In genomic region chr22:23261900-23262450, GRCh38 we compare ENCODE assay signal across 31 cellular contexts.
"Had no signal": no experiment of that assay in that cellular context is flagged by ENCODE, and none has a peak within 500 bp of the region (broad histone marks: within the 10 kb centered on the region; RNA-seq: fewer than 3 reads in every experiment).

No MANE protein-coding gene starts in this region.

- H3K9me3 Mint-ChIP-seq: activated CD4-positive, alpha-beta memory T cell treated with anti-CD3 and anti-CD28 coated beads for 36 hours; activated CD4-positive, alpha-beta T cell treated with anti-CD3 and anti-CD28 coated beads, Interleukin-2, amount 10 ng/mL, durations not matched to agents 24 days and 14 days; activated naive CD4-positive, alpha-beta T cell treated with anti-CD3 and anti-CD28 coated beads for 36 hours; activated naive CD8-positive, alpha-beta T cell treated with anti-CD3 and anti-CD28 coated beads, Interleukin-2, amount 10 ng/mL, durations not matched to agents 7 days and 5 days; activated T-helper 1 cell treated with anti-CD3 and anti-CD28 coated beads, Interleukin-12 subunit alpha, Interleukin-12 subunit beta, Interleukin-2, Interleukin-4 antibody, amounts not matched to agents 30 ng/mL and 10 ng/mL and 1 ng/mL, durations not matched to agents 14 hours and 24 hours and 36 hours; brain; natural killer cell treated with Interleukin-12 subunit alpha and Interleukin-12 subunit beta and Interleukin-15 and Interleukin-18, amount 100 ng/mL, for 72 hours; stimulated activated effector memory CD8-positive, alpha-beta T cell treated with anti-CD3 and anti-CD28 coated beads, Interleukin-12 subunit alpha, Interleukin-12 subunit beta, amount 100 ng/mL, for 72 hours; stimulated activated naive CD8-positive, alpha-beta T cell treated with anti-CD3 and anti-CD28 coated beads, Interleukin-15, amount 100 ng/mL, for 72 hours; T-helper 1 cell treated with Interleukin-12 subunit alpha and Interleukin-12 subunit beta and Interleukin-4 antibody, amounts not matched to agents 30 μg/mL and 1 μg/mL, for 36 hours had no signal

- H3K9me3 ChIP-seq: ascending aorta, esophagus muscularis mucosa, heart left ventricle, left ventricle myocardium inferior, mucosa of descending colon, right lobe of liver, upper lobe of right lung had no signal

- H3K27ac ChIP-seq: ascending aorta, coronary artery, esophagus muscularis mucosa, foreskin keratinocyte, left ventricle myocardium inferior, right lobe of liver, upper lobe of right lung, VCaP had no signal

- H3K27me3 ChIP-seq: ascending aorta, esophagus muscularis mucosa, foreskin keratinocyte, heart left ventricle, right lobe of liver, upper lobe of right lung had no signal

- H3K36me3 Mint-ChIP-seq: natural killer cell treated with Interleukin-12 subunit alpha and Interleukin-12 subunit beta and Interleukin-15 and Interleukin-18, amount 100 ng/mL, for 72 hours had no signal

- DNase-seq: activated CD4-positive, alpha-beta memory T cell treated with anti-CD3 and anti-CD28 coated beads for 36 hours; activated CD4-positive, alpha-beta T cell treated with anti-CD3 and anti-CD28 coated beads, Interleukin-2, amount 10 ng/mL, durations not matched to agents 24 days and 14 days; activated CD4-positive, CD25-positive, alpha-beta regulatory T cell treated with anti-CD3 and anti-CD28 coated beads, Interleukin-2, amount 50 U/mL, for 72 hours; activated CD8-positive, alpha-beta memory T cell treated with anti-CD3 and anti-CD28 coated beads, Interleukin-2, amount 50 U/mL, for 4 hours; activated effector memory CD4-positive, alpha-beta T cell treated with anti-CD3 and anti-CD28 coated beads, Interleukin-2, amount 50 U/mL, for 16 hours; activated naive CD4-positive, alpha-beta T cell treated with anti-CD3 and anti-CD28 coated beads for 36 hours; activated naive CD8-positive, alpha-beta T cell treated with anti-CD3 and anti-CD28 coated beads, Interleukin-2, amount 10 ng/mL, durations not matched to agents 7 days and 5 days; activated T-cell treated with anti-CD3 and anti-CD28 coated beads, Interleukin-2, amount 50 U/mL, for 1 hour; foreskin keratinocyte; heart left ventricle; hypothalamus; left ventricle myocardium inferior; mucosa of descending colon; right lobe of liver; small intestine; stimulated activated CD4-positive, alpha-beta T cell treated with anti-CD3 and anti-CD28 coated beads, Interleukin-4, amount 100 ng/mL, for 24 hours; stimulated activated naive CD8-positive, alpha-beta T cell treated with anti-CD3 and anti-CD28 coated beads, Interleukin-15, amount 100 ng/mL, for 72 hours; substantia nigra; SW 1271; T-helper 9 cell; upper lobe of right lung had no signal

- H3K4me3 Mint-ChIP-seq: activated CD4-positive, alpha-beta memory T cell treated with anti-CD3 and anti-CD28 coated beads for 36 hours; activated CD4-positive, alpha-beta T cell treated with anti-CD3 and anti-CD28 coated beads, Interleukin-2, amount 10 ng/mL, durations not matched to agents 24 days and 14 days; activated naive CD4-positive, alpha-beta T cell treated with anti-CD3 and anti-CD28 coated beads for 36 hours; activated naive CD8-positive, alpha-beta T cell treated with anti-CD3 and anti-CD28 coated beads, Interleukin-2, amount 10 ng/mL, durations not matched to agents 7 days and 5 days; activated T-helper 1 cell treated with anti-CD3 and anti-CD28 coated beads, Interleukin-12 subunit alpha, Interleukin-12 subunit beta, Interleukin-2, Interleukin-4 antibody, amounts not matched to agents 30 ng/mL and 10 ng/mL and 1 ng/mL, durations not matched to agents 14 hours and 24 hours and 36 hours; brain; natural killer cell treated with Interleukin-12 subunit alpha and Interleukin-12 subunit beta and Interleukin-15 and Interleukin-18, amount 100 ng/mL, for 72 hours; stimulated activated effector memory CD8-positive, alpha-beta T cell treated with anti-CD3 and anti-CD28 coated beads, Interleukin-12 subunit alpha, Interleukin-12 subunit beta, amount 100 ng/mL, for 72 hours; stimulated activated naive CD8-positive, alpha-beta T cell treated with anti-CD3 and anti-CD28 coated beads, Interleukin-15, amount 100 ng/mL, for 72 hours; T-helper 1 cell treated with Interleukin-12 subunit alpha and Interleukin-12 subunit beta and Interleukin-4 antibody, amounts not matched to agents 30 μg/mL and 1 μg/mL, for 36 hours had no signal

- H3K4me3 ChIP-seq: ascending aorta, coronary artery, esophagus muscularis mucosa, heart left ventricle, left ventricle myocardium inferior, lung, mucosa of descending colon, right lobe of liver, upper lobe of right lung had no signal

- H3K27me3 Mint-ChIP-seq: activated CD4-positive, alpha-beta memory T cell treated with anti-CD3 and anti-CD28 coated beads for 36 hours; activated CD4-positive, alpha-beta T cell treated with anti-CD3 and anti-CD28 coated beads, Interleukin-2, amount 10 ng/mL, durations not matched to agents 24 days and 14 days; activated naive CD8-positive, alpha-beta T cell treated with anti-CD3 and anti-CD28 coated beads, Interleukin-2, amount 10 ng/mL, durations not matched to agents 7 days and 5 days; brain; natural killer cell treated with Interleukin-12 subunit alpha and Interleukin-12 subunit beta and Interleukin-15 and Interleukin-18, amount 100 ng/mL, for 72 hours; stimulated activated naive CD8-positive, alpha-beta T cell treated with anti-CD3 and anti-CD28 coated beads, Interleukin-15, amount 100 ng/mL, for 72 hours had no signal

- H3K27ac Mint-ChIP-seq: activated CD4-positive, alpha-beta T cell treated with anti-CD3 and anti-CD28 coated beads, Interleukin-2, amount 10 ng/mL, durations not matched to agents 24 days and 14 days; activated naive CD4-positive, alpha-beta T cell treated with anti-CD3 and anti-CD28 coated beads for 36 hours; activated naive CD8-positive, alpha-beta T cell treated with anti-CD3 and anti-CD28 coated beads, Interleukin-2, amount 10 ng/mL, durations not matched to agents 7 days and 5 days; activated T-helper 1 cell treated with anti-CD3 and anti-CD28 coated beads, Interleukin-12 subunit alpha, Interleukin-12 subunit beta, Interleukin-2, Interleukin-4 antibody, amounts not matched to agents 30 ng/mL and 10 ng/mL and 1 ng/mL, durations not matched to agents 14 hours and 24 hours and 36 hours; natural killer cell treated with Interleukin-12 subunit alpha and Interleukin-12 subunit beta and Interleukin-15 and Interleukin-18, amount 100 ng/mL, for 72 hours; stimulated activated effector memory CD8-positive, alpha-beta T cell treated with anti-CD3 and anti-CD28 coated beads, Interleukin-12 subunit alpha, Interleukin-12 subunit beta, amount 100 ng/mL, for 72 hours; T-helper 1 cell treated with Interleukin-12 subunit alpha and Interleukin-12 subunit beta and Interleukin-4 antibody, amounts not matched to agents 30 μg/mL and 1 μg/mL, for 36 hours had no signal
